In the genomic region with DNA sequence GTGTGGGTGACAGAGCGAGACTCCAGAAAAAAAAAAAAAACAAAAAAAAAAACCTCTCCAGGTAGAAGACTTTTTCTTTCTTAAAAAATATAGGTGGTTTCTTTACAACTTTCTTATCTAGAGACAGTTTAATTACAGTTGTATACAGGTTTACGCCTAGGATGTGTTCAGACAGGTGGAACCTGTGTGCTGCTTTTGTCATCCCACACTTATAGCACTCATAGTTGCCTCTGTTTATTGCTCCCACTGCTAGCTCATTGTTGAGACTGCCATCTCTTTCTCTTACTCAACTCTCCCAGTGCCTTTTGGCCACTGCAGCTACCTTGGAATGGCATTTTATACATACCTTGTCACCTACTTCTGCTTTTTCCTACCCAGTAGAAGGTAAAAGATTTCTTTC, we compare ENCODE assay signal across 15 cellular contexts. TPM values are rescaled to one million over a fixed set of nuclear protein-coding genes. Genes with fewer than 3 reads are reported as not detected.
DNase-seq lines count a peak whose midpoint lies in the region; ATAC-seq and TF ChIP-seq lines count a peak whose summit lies in the region.
"Had no signal": no experiment of that assay in that cellular context is flagged by ENCODE, and none has a peak within 500 bp of the region (broad histone marks: within the 10 kb centered on the region; RNA-seq: fewer than 3 reads in every experiment).

No MANE protein-coding gene starts in this region.

- H3K4me1 ChIP-seq in mucosa of descending colon (ENCODE audit: low read depth) (peaks cover 6% of the 10 kb centered on the region), transverse colon (peaks cover 0 to 13% (median 5%) of the 10 kb centered on the region in 4 donors)
- H3K4me1 ChIP-seq: Caco-2 had no signal

- H3K4me3 ChIP-seq in mucosa of descending colon (no peak overlapping the region), transverse colon (no peak overlapping the region)
- H3K4me3 ChIP-seq: BLaER1 treated with 17β-estradiol and CSF1 and Interleukin-3, amounts not matched to agents 10 nM and 100 nM had no signal

- no peaks in the 10 kb centered on the region for H3K36me3 ChIP-seq in mucosa of descending colon (ENCODE audit: low read depth)
- no peaks in the 10 kb centered on the region for H3K36me3 ChIP-seq in transverse colon
- H3K36me3 ChIP-seq: BLaER1 treated with 17β-estradiol and CSF1 and Interleukin-3, amounts not matched to agents 10 nM and 100 nM had no signal

- no peak for DNase-seq in left colon
- peak in 1 of 3 donors; percentile 48 for DNase-seq in mucosa of descending colon
- DNase-seq in transverse colon = peak; percentile 17
- DNase-seq in substantia nigra (lab: John Stamatoyannopoulos, UW) = no peak
- DNase-seq: 8988T; ACHN; Caco-2; Calu3; CD4-positive, alpha-beta T cell; CD8-positive, alpha-beta T cell; DMS79 treated with DMSO at 0.1 percent for 48 hours; GF-D8 had no signal

- no peak for TF ChIP-seq EP300 in transverse colon (IDR thresholded peaks at IDR 0.05; ENCODE audit: low read depth)

- intact Hi-C loops in left colon (cut with DNase I, micrococcal nuclease) = no loop called here
- intact Hi-C loops in mucosa of descending colon (cut with DNase I, micrococcal nuclease) = no loop called here
- intact Hi-C loops in transverse colon (cut with DNase I; ENCODE audit: low total_unique reads) = no loop called here

- H3K27me3 ChIP-seq in transverse colon = no peaks in the 10 kb centered on the region
- H3K27me3 ChIP-seq: BLaER1 treated with 17β-estradiol and CSF1 and Interleukin-3, amounts not matched to agents 10 nM and 100 nM had no signal

- 20 to 48% methylated on average over 1 to 2 of the region's 2 CpGs for WGBS in transverse colon (ENCODE audit: low coverage in 1 of 2), 2 donors

- H3K9me3 ChIP-seq in mucosa of descending colon = no peaks in the 10 kb centered on the region
- H3K9me3 ChIP-seq in transverse colon = no peaks in the 10 kb centered on the region

- TF ChIP-seq CTCF in mucosa of descending colon (IDR thresholded peaks at IDR 0.05) = no peak
- TF ChIP-seq CTCF in transverse colon (IDR thresholded peaks at IDR 0.05) = no peak

- peak overlapping the region in 2 of 4 donors; percentile 1 to 41 for H3K27ac ChIP-seq in transverse colon
- H3K27ac ChIP-seq in substantia nigra (ENCODE audit: low read depth, low read length, poor library complexity, severe bottlenecking) = no peak overlapping the region
- H3K27ac ChIP-seq: BLaER1 treated with 17β-estradiol and CSF1 and Interleukin-3, amounts not matched to agents 10 nM and 100 nM; C4-2B had no signal

- no peak for TF ChIP-seq POLR2A in transverse colon (IDR thresholded peaks at IDR 0.05)

- ATAC-seq in left colon = peak; percentile 92
- peak; percentile 89 for ATAC-seq in mucosa of descending colon
- no peak for ATAC-seq in GM18873 (IDR thresholded peaks at IDR 0.05; ENCODE audit: low FRiP score, unreplicated experiment)
- ATAC-seq: CD8-positive, alpha-beta T cell had no signal

- in situ Hi-C loops in transverse colon (cut with MboI; ENCODE audit: low pct_ligation_motif_present in 1 of 4, low pct_unique_long_range_greater_than_20kb in 1 of 4, low sequenced_read_pairs in 3 of 4) = no loop called here

RNA-seq across cellular contexts. Expression of a gene that starts 19.1 kb away (rescaled TPM):
- total RNA-seq in left colon (10 to 100 TPM; 19.5 to 20.4 TPM), mucosa of descending colon (10 to 100 TPM; 17.9 to 23.1 (median 20.3) TPM), transverse colon (10 to 100 TPM; 15.0 to 90.0 (median 25.2) TPM)

RNA-seq across cellular contexts. Expression of a gene that starts 38.5 kb away (rescaled TPM):
- total RNA-seq in left colon (10 to 100 TPM; 20.9 to 24.6 TPM), mucosa of descending colon (10 to 100 TPM; 10.8 to 27.8 (median 19.2) TPM), transverse colon (10 to 100 TPM; 23.5 to 83.8 (median 61.3) TPM)
- total RNA-seq: Calu3 had no signal
